ENCODE assay signal across 26 cellular contexts in the genomic region with DNA sequence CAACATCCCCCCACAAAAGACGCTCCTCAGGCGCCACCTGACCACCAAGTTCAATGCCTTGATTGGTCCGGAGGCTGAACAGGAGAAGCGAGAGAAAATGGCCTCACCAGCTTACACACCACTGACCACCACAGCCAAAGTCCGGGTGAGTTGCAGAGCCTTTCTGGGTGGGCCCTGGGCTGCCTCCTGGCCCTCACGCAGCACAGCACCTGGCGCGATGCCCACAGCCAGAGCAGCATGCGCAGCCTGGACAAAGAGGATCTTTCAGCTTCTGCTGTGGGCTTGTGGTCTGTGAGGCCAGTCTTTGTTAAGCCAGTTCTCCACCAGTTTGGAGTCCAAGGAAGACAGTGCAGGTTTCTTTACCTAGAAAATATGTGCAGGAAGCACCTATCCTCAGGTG. TPM values are rescaled to one million over a fixed set of nuclear protein-coding genes. Genes with fewer than 3 reads are reported as not detected.
A peak's percentile ranks its signal among the peaks of the same experiment; 100 is the strongest.
DNase-seq lines count a peak whose midpoint lies in the region; TF ChIP-seq lines count a peak whose summit lies in the region.
"Had no signal": no experiment of that assay in that cellular context is flagged by ENCODE, and none has a peak within 500 bp of the region (broad histone marks: within the 10 kb centered on the region; RNA-seq: fewer than 3 reads in every experiment).

No MANE protein-coding gene starts in this region.

- no peak overlapping the region for H2AFZ ChIP-seq in osteoblast (ENCODE audit: low read length)
- H2AFZ ChIP-seq: neural progenitor cell had no signal

- H3K36me3 ChIP-seq in BLaER1 treated with 17β-estradiol and CSF1 and Interleukin-3, amounts not matched to agents 10 nM and 100 nM = peaks cover 11 to 91% (median 48%) of the 10 kb centered on the region in 11 experiments; a peak in 20 of 22 replicates
- H3K36me3 ChIP-seq in osteoblast (ENCODE audit: insufficient read depth, low read length) = no peaks in the 10 kb centered on the region
- H3K36me3 ChIP-seq: neural progenitor cell had no signal

- in situ Hi-C loops in KBM-7 (cut with MboI; ENCODE audit: low pct_unique_long_range_greater_than_20kb, low sequenced_read_pairs) = loop anchor here (25.0 kb wide), 1 partner anchor 539 kb away; no protein-coding TSS in a partner anchor

- H3K27me3 ChIP-seq in BLaER1 treated with 17β-estradiol and CSF1 and Interleukin-3, amounts not matched to agents 10 nM and 100 nM = no peaks in the 10 kb centered on the region
- H3K27me3 ChIP-seq in osteoblast (ENCODE audit: insufficient read depth, low read length) = no peaks in the 10 kb centered on the region
- H3K27me3 ChIP-seq: body of pancreas, foreskin keratinocyte, neural progenitor cell had no signal

- no peak overlapping the region for H3K27ac ChIP-seq in BLaER1 treated with 17β-estradiol and CSF1 and Interleukin-3, amounts not matched to agents 10 nM and 100 nM
- H3K27ac ChIP-seq in angular gyrus (ENCODE audit: low read depth, low read length) = peak overlapping the region; percentile 97
- H3K27ac ChIP-seq in osteoblast (ENCODE audit: low read depth, low read length) = no peak overlapping the region
- H3K27ac ChIP-seq: body of pancreas, foreskin keratinocyte, neural progenitor cell, RWPE1, thoracic aorta had no signal

- H3K9ac ChIP-seq in BLaER1 treated with 17β-estradiol and CSF1 and Interleukin-3, amounts not matched to agents 10 nM and 100 nM = no peak overlapping the region
- H3K9ac ChIP-seq: neural progenitor cell had no signal

- H3K4me3 ChIP-seq in BLaER1 treated with 17β-estradiol and CSF1 and Interleukin-3, amounts not matched to agents 10 nM and 100 nM = no peak overlapping the region
- no peak overlapping the region for H3K4me3 ChIP-seq in osteoblast (ENCODE audit: insufficient read depth, low read length)
- H3K4me3 ChIP-seq: body of pancreas, lung, neural progenitor cell, thoracic aorta had no signal

- DNase-seq in inferior parietal cortex (ENCODE audit: extremely low spot score) (peak; percentile 72), putamen (ENCODE audit: low spot score) (peak; percentile 85), cortex of kidney (lab: John Stamatoyannopoulos, UW) (no peak), KBM-7 (no peak), osteoblast (ENCODE audit: insufficient read length, low spot score, missing footprints) (no peak)
- DNase-seq: activated B cell treated with CpG ODN at 0.5 μM for 24 hours; activated effector memory CD4-positive, alpha-beta T cell treated with Interleukin-2 at 50 U/mL for 16 hours; activated naive CD8-positive, alpha-beta T cell treated with anti-CD3 and anti-CD28 coated beads, Interleukin-2, amount 10 ng/mL, durations not matched to agents 7 days and 5 days; activated T-cell treated with anti-CD3 and anti-CD28 coated beads for 4 hours; CD4-positive, alpha-beta memory T cell; DMS 273 treated with DMSO at 0.1 percent for 48 hours; effector memory CD8-positive, alpha-beta T cell; foreskin keratinocyte; HCEC 1CT; NCI-H187; NCI-H69; small intestine; stimulated activated CD4-positive, alpha-beta T cell treated with anti-CD3 and anti-CD28 coated beads, Interleukin-1b, Interleukin-23, amount 100 ng/mL, for 48 hours had no signal

- peaks cover 0 to 22% (median 18%) of the 10 kb centered on the region in 10 experiments; a peak in 14 of 20 replicates for H3K4me1 ChIP-seq in BLaER1 treated with 17β-estradiol and CSF1 and Interleukin-3, amounts not matched to agents 10 nM and 100 nM
- no peaks in the 10 kb centered on the region for H3K4me1 ChIP-seq in osteoblast (ENCODE audit: insufficient read depth, low read length)
- H3K4me1 ChIP-seq: foreskin keratinocyte, neural progenitor cell had no signal

- TF ChIP-seq CTCF in osteoblast (IDR thresholded peaks at IDR 0.05; ENCODE audit: extremely low read depth, low read depth, low read length) = no peak

- peaks cover 0 to 26% (median 4%) of the 10 kb centered on the region in 11 experiments; a peak in 8 of 22 replicates for H4K20me1 ChIP-seq in BLaER1 treated with 17β-estradiol and CSF1 and Interleukin-3, amounts not matched to agents 10 nM and 100 nM
- H4K20me1 ChIP-seq in osteoblast (ENCODE audit: insufficient read depth, low read length) = no peaks in the 10 kb centered on the region

- no peaks in the 10 kb centered on the region for H3K9me3 ChIP-seq in BLaER1 treated with 17β-estradiol and CSF1 and Interleukin-3, amounts not matched to agents 10 nM and 100 nM (replicated peaks in 1 of 11)
- H3K9me3 ChIP-seq in osteoblast (ENCODE audit: low read depth, low read length) = no peaks in the 10 kb centered on the region
- H3K9me3 ChIP-seq: body of pancreas, thoracic aorta had no signal

- H3K79me2 ChIP-seq in osteoblast (ENCODE audit: insufficient read depth, low read length) = no peaks in the 10 kb centered on the region

- H3K4me2 ChIP-seq in BLaER1 treated with 17β-estradiol and CSF1 and Interleukin-3, amounts not matched to agents 10 nM and 100 nM = peak overlapping the region in 9 of 11 experiments; percentile 5 to 67 (median 41); a peak in 14 of 22 replicates
- no peak overlapping the region for H3K4me2 ChIP-seq in osteoblast (ENCODE audit: insufficient read depth, low read length)
- H3K4me2 ChIP-seq: neural progenitor cell had no signal

RNA-seq across cellular contexts. Expression of a gene that starts 21.6 kb away (rescaled TPM):
- 9.1 and 14.8 TPM in 2 replicates for total RNA-seq in osteoblast
- total RNA-seq: CD4-positive, alpha-beta memory T cell had no signal

RNA-seq across cellular contexts. Expression of a gene that starts 54.6 kb away (rescaled TPM):
- total RNA-seq in osteoblast = under 0.01 TPM in 1 of 2 replicates, not detected in the other
- total RNA-seq: activated B cell treated with CpG ODN at 0.5 μM for 24 hours; activated naive CD8-positive, alpha-beta T cell treated with anti-CD3 and anti-CD28 coated beads, Interleukin-2, amount 10 ng/mL, durations not matched to agents 7 days and 5 days; body of pancreas; CD4-positive, alpha-beta memory T cell; LHCN-M2 had no signal

Comparison
In these comparisons a context has a peak if more than half of its experiments do, and no peak if none do; other contexts are left out.
1. DNase-seq: peak in inferior parietal cortex (single experiment) and putamen (single experiment); none in cortex of kidney (single experiment), KBM-7 (single experiment) and osteoblast (single experiment).